ENCODE assay signal across 8 cellular contexts in genomic region chr14:23284654-23285529, GRCh38. TPM values are rescaled to one million over a fixed set of nuclear protein-coding genes. Genes with fewer than 3 reads are reported as not detected.
DNase-seq lines count a peak whose midpoint lies in the region; ATAC-seq and TF ChIP-seq lines count a peak whose summit lies in the region.

No MANE protein-coding gene starts in this region.

- ATAC-seq in HG03039 (IDR thresholded peaks at IDR 0.05; ENCODE audit: unreplicated experiment), result no peak

- peak overlapping the region; percentile 86 for H3K27ac Mint-ChIP-seq in T-helper 1 cell treated with Interleukin-12 subunit alpha and Interleukin-12 subunit beta and Interleukin-4 antibody, amounts not matched to agents 30 μg/mL and 1 μg/mL, for 36 hours
- peak overlapping the region; percentile 44 for H3K27ac Mint-ChIP-seq in neural crest cell (ENCODE audit: unreplicated experiment)

- peak; percentile 12 for DNase-seq in activated naive CD4-positive, alpha-beta T cell treated with Interleukin-2 at 50 U/mL for 16 hours
- no peak for DNase-seq in activated naive CD4-positive, alpha-beta T cell (lab: John Stamatoyannopoulos, UW)
- peak; percentile 46 to 60 for DNase-seq in erythroblast (lab: John Stamatoyannopoulos, UW)
- DNase-seq in neural crest cell (ENCODE audit: low read depth, low spot score), result no peak
- DNase-seq in ecto neural progenitor cell (ENCODE audit: low spot score), result no peak
- no peak for DNase-seq in NCI-H1048 (lab: John Stamatoyannopoulos, UW)

- H3K27me3 Mint-ChIP-seq in T-helper 1 cell treated with Interleukin-12 subunit alpha and Interleukin-12 subunit beta and Interleukin-4 antibody, amounts not matched to agents 30 μg/mL and 1 μg/mL, for 36 hours (ENCODE audit: low read depth), result peaks cover 4% of the 10 kb centered on the region
- peaks cover 3% of the 10 kb centered on the region for H3K27me3 Mint-ChIP-seq in neural crest cell (ENCODE audit: low read depth)

- TF ChIP-seq CTCF in neural crest cell (conservative IDR thresholded peaks at IDR 0.05), result no peak

- no peaks in the 10 kb centered on the region for H3K9me3 Mint-ChIP-seq in T-helper 1 cell treated with Interleukin-12 subunit alpha and Interleukin-12 subunit beta and Interleukin-4 antibody, amounts not matched to agents 30 μg/mL and 1 μg/mL, for 36 hours
- no peaks in the 10 kb centered on the region for H3K9me3 Mint-ChIP-seq in neural crest cell

- no peaks in the 10 kb centered on the region for H3K36me3 Mint-ChIP-seq in T-helper 1 cell treated with Interleukin-12 subunit alpha and Interleukin-12 subunit beta and Interleukin-4 antibody, amounts not matched to agents 30 μg/mL and 1 μg/mL, for 36 hours (ENCODE audit: low read depth)
- H3K36me3 Mint-ChIP-seq in neural crest cell (ENCODE audit: low read depth), result no peaks in the 10 kb centered on the region

- no peak for TF ChIP-seq POLR2A in erythroblast (IDR thresholded peaks at IDR 0.05; ENCODE audit: low read length)

- H3K4me1 Mint-ChIP-seq in T-helper 1 cell treated with Interleukin-12 subunit alpha and Interleukin-12 subunit beta and Interleukin-4 antibody, amounts not matched to agents 30 μg/mL and 1 μg/mL, for 36 hours (ENCODE audit: low read depth), result peaks cover 21% of the 10 kb centered on the region
- H3K4me1 Mint-ChIP-seq in neural crest cell, result peaks cover 48% of the 10 kb centered on the region

- peak overlapping the region; percentile 97 for H3K4me3 Mint-ChIP-seq in T-helper 1 cell treated with Interleukin-12 subunit alpha and Interleukin-12 subunit beta and Interleukin-4 antibody, amounts not matched to agents 30 μg/mL and 1 μg/mL, for 36 hours
- peak overlapping the region; percentile 95 for H3K4me3 Mint-ChIP-seq in neural crest cell

RNA-seq across cellular contexts. Expression of gene HOMEZ, which starts 1.0 kb away (rescaled TPM):
- total RNA-seq in neural crest cell, result 14.8 and 17.2 TPM in 2 replicates

RNA-seq across cellular contexts. Expression of gene PPP1R3E, which starts 17.8 kb away (rescaled TPM):
- 13.6 and 15.0 TPM in 2 replicates for total RNA-seq in neural crest cell

RNA-seq across cellular contexts. Expression of gene BCL2L2, which starts 21.7 kb away (rescaled TPM):
- 21.9 and 24.8 TPM in 2 replicates for total RNA-seq in neural crest cell

RNA-seq across cellular contexts. Expression of gene PABPN1, which starts 36.4 kb away (rescaled TPM):
- total RNA-seq in neural crest cell, result 375 and 379 TPM in 2 replicates

RNA-seq across cellular contexts. Expression of gene RNF212B, which starts 47.2 kb away (rescaled TPM):
- not detected in 2 replicates for total RNA-seq in neural crest cell

Comparison
In these comparisons a context has a peak if more than half of its experiments do, and no peak if none do; other contexts are left out.
1. DNase-seq: peak in activated naive CD4-positive, alpha-beta T cell treated with Interleukin-2 at 50 U/mL for 16 hours (single experiment) and erythroblast (2 of 2); none in activated naive CD4-positive, alpha-beta T cell (0 of 4), neural crest cell (single experiment), ecto neural progenitor cell (single experiment) and NCI-H1048 (single experiment).